ENCODE assay signal across 10 cellular contexts in genomic region chr17:2406271-2406902, GRCh38. TPM values are rescaled to one million over a fixed set of nuclear protein-coding genes. Genes with fewer than 3 reads are reported as not detected.
DNase-seq lines count a peak whose midpoint lies in the region; ATAC-seq, FAIRE-seq and TF ChIP-seq lines count a peak whose summit lies in the region.
"Had no signal": no experiment of that assay in that cellular context is flagged by ENCODE, and none has a peak within 500 bp of the region (broad histone marks: within the 10 kb centered on the region; RNA-seq: fewer than 3 reads in every experiment).

No MANE protein-coding gene starts in this region.

- H3K27ac ChIP-seq in tibial artery = peak overlapping the region; percentile 91

- H3K9ac ChIP-seq in mucosa of stomach (ENCODE audit: low read length) = peak overlapping the region; percentile 79

- no peaks in the 10 kb centered on the region for H3K9me3 Mint-ChIP-seq in activated CD8-positive, alpha-beta T cell treated with anti-CD3 and anti-CD28 coated beads for 36 hours
- no peaks in the 10 kb centered on the region for H3K9me3 Mint-ChIP-seq in activated CD8-positive, alpha-beta T cell treated with anti-CD3 and anti-CD28 coated beads, Interleukin-2, amount 10 ng/mL, durations not matched to agents 7 days and 5 days (ENCODE audit: insufficient read depth)

- no peak overlapping the region for H3K4me3 Mint-ChIP-seq in activated CD8-positive, alpha-beta T cell treated with anti-CD3 and anti-CD28 coated beads for 36 hours
- H3K4me3 Mint-ChIP-seq in activated CD8-positive, alpha-beta T cell treated with anti-CD3 and anti-CD28 coated beads, Interleukin-2, amount 10 ng/mL, durations not matched to agents 7 days and 5 days = no peak overlapping the region

- peaks cover 24% of the 10 kb centered on the region for H3K4me1 Mint-ChIP-seq in activated CD8-positive, alpha-beta T cell treated with anti-CD3 and anti-CD28 coated beads for 36 hours (ENCODE audit: low read depth)
- H3K4me1 Mint-ChIP-seq in activated CD8-positive, alpha-beta T cell treated with anti-CD3 and anti-CD28 coated beads, Interleukin-2, amount 10 ng/mL, durations not matched to agents 7 days and 5 days (ENCODE audit: low read depth) = peaks cover 26% of the 10 kb centered on the region

- no peaks in the 10 kb centered on the region for H3K36me3 ChIP-seq in bronchial epithelial cell (ENCODE audit: control insufficient read depth, insufficient read depth, low read length)
- no peaks in the 10 kb centered on the region for H3K36me3 ChIP-seq in mucosa of stomach (ENCODE audit: control insufficient read depth, insufficient read depth, low read length)
- no peaks in the 10 kb centered on the region for H3K36me3 ChIP-seq in tibial artery

- no peak overlapping the region for H3K4me3 ChIP-seq in bronchial epithelial cell (ENCODE audit: low read depth, low read length)
- H3K4me3 ChIP-seq in mucosa of stomach (ENCODE audit: low read length) = no peak overlapping the region
- H3K4me3 ChIP-seq in tibial artery = peak overlapping the region; percentile 2 to 5
- H3K4me3 ChIP-seq: dorsolateral prefrontal cortex had no signal

- H3K36me3 Mint-ChIP-seq in activated CD8-positive, alpha-beta T cell treated with anti-CD3 and anti-CD28 coated beads for 36 hours (ENCODE audit: low read depth) = peaks cover 3% of the 10 kb centered on the region
- no peaks in the 10 kb centered on the region for H3K36me3 Mint-ChIP-seq in activated CD8-positive, alpha-beta T cell treated with anti-CD3 and anti-CD28 coated beads, Interleukin-2, amount 10 ng/mL, durations not matched to agents 7 days and 5 days (ENCODE audit: low read depth)

- H3K9me3 ChIP-seq in mucosa of stomach (ENCODE audit: control insufficient read depth, low read length) (no peaks in the 10 kb centered on the region), tibial artery (no peaks in the 10 kb centered on the region)

- POLR2A ChIA-PET in activated CD8-positive, alpha-beta T cell treated with anti-CD3 and anti-CD28 coated beads for 36 hours (lab: Charles Lee) = interaction anchor here (1.0 to 1.2 kb wide), 2 partner anchors 13 to 24 kb away, joined by 3 to 6 read pairs; no protein-coding TSS in a partner anchor
- POLR2A ChIA-PET in activated CD8-positive, alpha-beta T cell treated with anti-CD3 and anti-CD28 coated beads, Interleukin-2, amount 10 ng/mL, durations not matched to agents 7 days and 5 days (lab: Charles Lee) = interaction anchor here (1.1 kb wide), 1 partner anchor 13 kb away, joined by 3 read pairs; no protein-coding TSS in a partner anchor

- no peak for DNase-seq in activated CD8-positive, alpha-beta T cell treated with anti-CD3 and anti-CD28 coated beads for 36 hours
- DNase-seq in activated CD8-positive, alpha-beta T cell treated with anti-CD3 and anti-CD28 coated beads, Interleukin-2, amount 10 ng/mL, durations not matched to agents 7 days and 5 days = no peak
- DNase-seq in bronchial epithelial cell (ENCODE audit: low read depth) (peak; percentile 96), tibial artery (peak in 1 of 2 donors; percentile 63), dermis blood vessel endothelial cell (no peak), NCI-H2171 (lab: John Stamatoyannopoulos, UW) (no peak), NCI-H446 treated with DMSO at 0.1 percent for 48 hours (lab: John Stamatoyannopoulos, UW) (no peak)
- DNase-seq: dorsolateral prefrontal cortex, NCI-H1105 treated with DMSO at 0.1 percent for 48 hours had no signal

- CTCF ChIA-PET in activated CD8-positive, alpha-beta T cell treated with anti-CD3 and anti-CD28 coated beads for 36 hours (lab: Charles Lee) = interaction anchor here (1.1 to 7.8 kb wide), 3 partner anchors 10 to 65 kb away, joined by 3 to 71 read pairs (median 26); no protein-coding TSS in a partner anchor
- CTCF ChIA-PET in activated CD8-positive, alpha-beta T cell treated with anti-CD3 and anti-CD28 coated beads, Interleukin-2, amount 10 ng/mL, durations not matched to agents 7 days and 5 days (lab: Charles Lee) = interaction anchor here (1.4 to 10.7 kb wide), 3 partner anchors 10 to 24 kb away, joined by 4 to 112 read pairs (median 24); no protein-coding TSS in a partner anchor

- no peaks in the 10 kb centered on the region for H3K27me3 Mint-ChIP-seq in activated CD8-positive, alpha-beta T cell treated with anti-CD3 and anti-CD28 coated beads for 36 hours
- no peaks in the 10 kb centered on the region for H3K27me3 Mint-ChIP-seq in activated CD8-positive, alpha-beta T cell treated with anti-CD3 and anti-CD28 coated beads, Interleukin-2, amount 10 ng/mL, durations not matched to agents 7 days and 5 days (ENCODE audit: low read depth)

- H3K27ac Mint-ChIP-seq in activated CD8-positive, alpha-beta T cell treated with anti-CD3 and anti-CD28 coated beads for 36 hours = peak overlapping the region; percentile 55
- H3K27ac Mint-ChIP-seq in activated CD8-positive, alpha-beta T cell treated with anti-CD3 and anti-CD28 coated beads, Interleukin-2, amount 10 ng/mL, durations not matched to agents 7 days and 5 days = no peak overlapping the region

- intact Hi-C loops in activated CD8-positive, alpha-beta T cell treated with anti-CD3 and anti-CD28 coated beads for 36 hours (cut with micrococcal nuclease) = no loop called here
- intact Hi-C loops in tibial artery (cut with DNase I; ENCODE audit: low total_unique reads) = no loop called here

- no peak for ATAC-seq in activated CD8-positive, alpha-beta T cell treated with anti-CD3 and anti-CD28 coated beads for 36 hours
- ATAC-seq in activated CD8-positive, alpha-beta T cell treated with anti-CD3 and anti-CD28 coated beads, Interleukin-2, amount 10 ng/mL, durations not matched to agents 7 days and 5 days = no peak

- no peak for TF ChIP-seq CTCF in activated CD8-positive, alpha-beta T cell treated with anti-CD3 and anti-CD28 coated beads for 36 hours (IDR thresholded peaks at IDR 0.05)
- TF ChIP-seq CTCF in bronchial epithelial cell (IDR thresholded peaks at IDR 0.05; ENCODE audit: insufficient read depth, low read length, severe bottlenecking) (no peak), tibial artery (IDR thresholded peaks at IDR 0.05) (no peak)

- peaks cover 56% of the 10 kb centered on the region for H3K4me1 ChIP-seq in mucosa of stomach (ENCODE audit: control insufficient read depth, insufficient read depth, low read length)
- peaks cover 0 to 59% (median 43%) of the 10 kb centered on the region in 4 donors for H3K4me1 ChIP-seq in tibial artery

- no peaks in the 10 kb centered on the region for H3K27me3 ChIP-seq in bronchial epithelial cell (ENCODE audit: control insufficient read depth, insufficient read depth, low read length)
- no peaks in the 10 kb centered on the region for H3K27me3 ChIP-seq in mucosa of stomach (ENCODE audit: control insufficient read depth, insufficient read depth, low read length)
- no peaks in the 10 kb centered on the region for H3K27me3 ChIP-seq in tibial artery
- H3K27me3 ChIP-seq: dorsolateral prefrontal cortex had no signal

- peak; percentile 23 for FAIRE-seq in bronchial epithelial cell (lab: Jason Lieb, UNC)

RNA-seq across cellular contexts. Expression of gene MNT, which starts 5.5 kb away (rescaled TPM):
- total RNA-seq in activated CD8-positive, alpha-beta T cell treated with anti-CD3 and anti-CD28 coated beads for 36 hours = 10 to 100 TPM; 21.6 to 23.1 TPM
- total RNA-seq in activated CD8-positive, alpha-beta T cell treated with anti-CD3 and anti-CD28 coated beads, Interleukin-2, amount 10 ng/mL, durations not matched to agents 7 days and 5 days = 10 to 100 TPM; 24.1 to 24.2 TPM
- total RNA-seq in bronchial epithelial cell (4.5 and 5.0 TPM in 2 replicates), dermis blood vessel endothelial cell (3.9 and 5.1 TPM in 2 replicates)

Comparison
In these comparisons a context has a peak if more than half of its experiments do, and no peak if none do; other contexts are left out.
1. H3K4me3 ChIP-seq: peak in tibial artery (2 of 2); none in bronchial epithelial cell (single experiment) and mucosa of stomach (single experiment).